ENCODE assay signal across 23 cellular contexts in genomic region chr13:51833980-51834379, GRCh38. TPM values are rescaled to one million over a fixed set of nuclear protein-coding genes. Genes with fewer than 3 reads are reported as not detected.
"Had no signal": no experiment of that assay in that cellular context is flagged by ENCODE, and none has a peak within 500 bp of the region (broad histone marks: within the 10 kb centered on the region; RNA-seq: fewer than 3 reads in every experiment).

No MANE protein-coding gene starts in this region.

- H3K27ac Mint-ChIP-seq: nephron progenitor cell; progenitor cell of endocrine pancreas; stimulated activated effector memory CD8-positive, alpha-beta T cell treated with anti-CD3 and anti-CD28 coated beads, Interleukin-12 subunit alpha, Interleukin-12 subunit beta, amount 100 ng/mL, for 72 hours had no signal

- DNase-seq: effector CD8-positive, alpha-beta T cell; foreskin melanocyte; mesendoderm; naive thymus-derived CD4-positive, alpha-beta T cell; nephron progenitor cell; ovary; right lobe of liver; stimulated activated CD4-positive, alpha-beta T cell treated with anti-CD3 and anti-CD28 coated beads, Interleukin-4, amount 100 ng/mL, for 1 hour; stimulated activated CD8-positive, alpha-beta memory T cell treated with anti-CD3 and anti-CD28 coated beads, Interleukin-4, amount 100 ng/mL, for 48 hours; stimulated activated naive CD8-positive, alpha-beta T cell treated with anti-CD3 and anti-CD28 coated beads, Interleukin-15, Interleukin-2, amounts not matched to agents 100 U/mL and 50 U/mL, for 24 hours; tibial artery; upper lobe of left lung; uterus had no signal

- H3K4me3 ChIP-seq: coronary artery, hepatocyte, ovary, right lobe of liver, suprapubic skin, tibial artery, upper lobe of left lung, uterus had no signal

- H3K4me1 ChIP-seq: right lobe of liver, suprapubic skin, tibial artery, uterus had no signal

- H3K36me3 ChIP-seq: ovary, right lobe of liver, suprapubic skin, tibial artery, upper lobe of left lung, uterus had no signal

- H3K36me3 Mint-ChIP-seq: naive thymus-derived CD4-positive, alpha-beta T cell; stimulated activated effector memory CD8-positive, alpha-beta T cell treated with anti-CD3 and anti-CD28 coated beads, Interleukin-12 subunit alpha, Interleukin-12 subunit beta, amount 100 ng/mL, for 72 hours had no signal

- H3K4me3 Mint-ChIP-seq: naive thymus-derived CD4-positive, alpha-beta T cell; nephron progenitor cell; stimulated activated effector memory CD8-positive, alpha-beta T cell treated with anti-CD3 and anti-CD28 coated beads, Interleukin-12 subunit alpha, Interleukin-12 subunit beta, amount 100 ng/mL, for 72 hours had no signal

- ATAC-seq: naive thymus-derived CD4-positive, alpha-beta T cell; right lobe of liver; stimulated activated effector memory CD8-positive, alpha-beta T cell treated with anti-CD3 and anti-CD28 coated beads, Interleukin-12 subunit alpha, Interleukin-12 subunit beta, amount 100 ng/mL, for 72 hours; stimulated activated naive CD8-positive, alpha-beta T cell treated with anti-CD3 and anti-CD28 coated beads, Interleukin-15, Interleukin-2, amounts not matched to agents 100 U/mL and 50 U/mL, for 24 hours had no signal

- H3K9me3 ChIP-seq: ovary, right lobe of liver, suprapubic skin, tibial artery, upper lobe of left lung, uterus had no signal

- H3K4me1 Mint-ChIP-seq: nephron progenitor cell had no signal

- H3K27me3 ChIP-seq: hepatocyte, ovary, right lobe of liver, suprapubic skin, tibial artery, upper lobe of left lung, uterus had no signal

- H3K79me2 ChIP-seq: hepatocyte had no signal

- H3K9me3 Mint-ChIP-seq: naive thymus-derived CD4-positive, alpha-beta T cell; nephron progenitor cell; stimulated activated effector memory CD8-positive, alpha-beta T cell treated with anti-CD3 and anti-CD28 coated beads, Interleukin-12 subunit alpha, Interleukin-12 subunit beta, amount 100 ng/mL, for 72 hours had no signal

- H3K27ac ChIP-seq: coronary artery, hepatocyte, ovary, right lobe of liver, suprapubic skin, tibial artery, upper lobe of left lung, uterus had no signal

- H3K4me2 ChIP-seq: hepatocyte had no signal

- H2AFZ ChIP-seq: hepatocyte had no signal

RNA-seq across cellular contexts. Expression of gene TMEM272, which starts 11.0 kb away (rescaled TPM):
- total RNA-seq: dermis microvascular lymphatic vessel endothelial cell, kidney epithelial cell, lung microvascular endothelial cell had no signal

RNA-seq across cellular contexts. Expression of gene CCDC70, which starts 27.8 kb away (rescaled TPM):
- total RNA-seq: dermis microvascular lymphatic vessel endothelial cell; hepatocyte; kidney epithelial cell; liver; lung microvascular endothelial cell; mononuclear cell; naive thymus-derived CD4-positive, alpha-beta T cell; ovary; progenitor cell of endocrine pancreas; right lobe of liver; suprapubic skin; upper lobe of left lung; uterus had no signal
